Comparison of ENCODE assay signal across 1 cellular context in genomic region chr7:14001139-14001538, GRCh38.
TF ChIP-seq lines count a peak whose summit lies in the region.

No MANE protein-coding gene starts in this region.

TF ChIP-seq in K562, 482 proteins besides CTCF, POLR2A, EP300 and RAD21 (continued from another document and continues in another):
- TF ChIP-seq ZNF639 (CRISPR knock-in tag; conservative IDR thresholded peaks at IDR 0.05 in 1 of 2, IDR thresholded peaks at IDR 0.05 in 1 of 2) (peak in 1 of 2 experiments; percentile 82; a peak in 2 of 4 replicates), PPARD (CRISPR knock-in tag; IDR thresholded peaks at IDR 0.05) (no peak), HNRNPK (IDR thresholded peaks at IDR 0.05; ENCODE audit: low read depth, low read length, poor library complexity, severe bottlenecking) (no peak), STAT5A (IDR thresholded peaks at IDR 0.05; ENCODE audit: borderline replicate concordance, low read length) (no peak), JUND (IDR thresholded peaks at IDR 0.05; ENCODE audit: borderline replicate concordance, low read depth, low read length) (no peak), JUND (tag; IDR thresholded peaks at IDR 0.05; ENCODE audit: borderline replicate concordance, low read depth, low read length) (peak; percentile 80), HEY1 (CRISPR knock-in tag; IDR thresholded peaks at IDR 0.05; ENCODE audit: borderline replicate concordance) (peak; percentile 41; the same call in 1 of the 2 replicates), MEF2D (tag; conservative IDR thresholded peaks at IDR 0.05; ENCODE audit: low read depth) (peak; percentile 96), NCOR1 (IDR thresholded peaks at IDR 0.05) (no peak), TEAD4 (IDR thresholded peaks at IDR 0.05; ENCODE audit: low read length) (no peak), TEAD4 (CRISPR knock-in tag; IDR thresholded peaks at IDR 0.05; ENCODE audit: borderline replicate concordance) (no peak), DEAF1 (CRISPR knock-in tag; IDR thresholded peaks at IDR 0.05) (no peak), HDAC6 (IDR thresholded peaks at IDR 0.05; ENCODE audit: low read depth, low read length) (no peak), SMAD4 (CRISPR knock-in tag; conservative IDR thresholded peaks at IDR 0.05) (peak; percentile 87), ARID3B (CRISPR knock-in tag; IDR thresholded peaks at IDR 0.05; ENCODE audit: borderline replicate concordance) (no peak), HBP1 (CRISPR knock-in tag; IDR thresholded peaks at IDR 0.05) (no peak), FUS (optimal IDR thresholded peaks at IDR 0.05; ENCODE audit: low read depth, low read length) (no peak), TEAD2 (tag; IDR thresholded peaks at IDR 0.05) (peak; percentile 88), KDM1A (IDR thresholded peaks at IDR 0.05) (no peak), E2F1 (CRISPR knock-in tag; IDR thresholded peaks at IDR 0.05) (no peak), ARNT (IDR thresholded peaks at IDR 0.05) (no peak), HES1 (IDR thresholded peaks at IDR 0.05; ENCODE audit: low read depth) (no peak), HOMEZ (CRISPR knock-in tag; IDR thresholded peaks at IDR 0.05) (peak; percentile 61; the same call in 1 of the 2 replicates), KAT8 (IDR thresholded peaks at IDR 0.05; ENCODE audit: low read depth) (no peak), KDM4B (IDR thresholded peaks at IDR 0.05; ENCODE audit: borderline replicate concordance in 2 of 2, low read depth in 1 of 2) (no peak), ZNF23 (CRISPR knock-in tag; IDR thresholded peaks at IDR 0.05) (peak; percentile 82), CBFA2T3 (IDR thresholded peaks at IDR 0.05) (no peak), CCNT2 (IDR thresholded peaks at IDR 0.05; ENCODE audit: borderline replicate concordance, extremely low read depth, insufficient read length, low read depth, low read length) (no peak), ZBTB40 (IDR thresholded peaks at IDR 0.05) (no peak), ZBTB40 (CRISPR knock-in tag; IDR thresholded peaks at IDR 0.05) (no peak), SAP30 (IDR thresholded peaks at IDR 0.05; ENCODE audit: borderline replicate concordance, insufficient read depth, low read depth, low read length, poor library complexity, severe bottlenecking) (no peak), CXXC5 (CRISPR knock-in tag; IDR thresholded peaks at IDR 0.05) (peak; percentile 81), HIVEP1 (CRISPR knock-in tag; IDR thresholded peaks at IDR 0.05) (peak; percentile 96), HNRNPH1 (optimal IDR thresholded peaks at IDR 0.05; ENCODE audit: low read depth, low read length) (no peak), MTA2 (IDR thresholded peaks at IDR 0.05; ENCODE audit: low read depth) (no peak), MCM7 (IDR thresholded peaks at IDR 0.05) (no peak), ZNF165 (CRISPR knock-in tag; IDR thresholded peaks at IDR 0.05; ENCODE audit: borderline replicate concordance) (no peak), POLR2B (IDR thresholded peaks at IDR 0.05; ENCODE audit: low read depth, partially characterized antibody) (no peak), HMGN3 (IDR thresholded peaks at IDR 0.05; ENCODE audit: borderline replicate concordance, extremely low read depth, insufficient read length, low read depth, low read length) (no peak), CBX2 (IDR thresholded peaks at IDR 0.05; ENCODE audit: insufficient read depth, low read length, poor library complexity, severe bottlenecking) (no peak), RBM15 (IDR thresholded peaks at IDR 0.05; ENCODE audit: insufficient read depth, low read length) (no peak), ZNF347 (CRISPR knock-in tag; IDR thresholded peaks at IDR 0.05; ENCODE audit: low read depth) (no peak), NR3C1 (CRISPR knock-in tag; IDR thresholded peaks at IDR 0.05) (no peak), KLF1 (tag; IDR thresholded peaks at IDR 0.05) (no peak), GATAD2A (IDR thresholded peaks at IDR 0.05) (no peak), PHF21A (IDR thresholded peaks at IDR 0.05; ENCODE audit: borderline replicate concordance, low read depth) (no peak), ARHGAP35 (IDR thresholded peaks at IDR 0.05; ENCODE audit: partially characterized antibody) (no peak), DLX4 (CRISPR knock-in tag; IDR thresholded peaks at IDR 0.05) (no peak), ASH1L (IDR thresholded peaks at IDR 0.05; ENCODE audit: borderline replicate concordance, low read depth, partially characterized antibody) (no peak), U2AF1 (optimal IDR thresholded peaks at IDR 0.05; ENCODE audit: low read depth, low read length) (no peak), ZSCAN32 (CRISPR knock-in tag; IDR thresholded peaks at IDR 0.05) (no peak), TGIF2 (CRISPR knock-in tag; IDR thresholded peaks at IDR 0.05) (no peak)
